33 cellular contexts compared by ENCODE assay signal in genomic region chr10:113241966-113242365, GRCh38.
"Had no signal": no experiment of that assay in that cellular context is flagged by ENCODE, and none has a peak within 500 bp of the region (broad histone marks: within the 10 kb centered on the region; RNA-seq: fewer than 3 reads in every experiment).

No MANE protein-coding gene starts in this region.

- H3K36me3 ChIP-seq: ascending aorta, cardiac muscle cell had no signal

- H3K9me3 ChIP-seq: ascending aorta had no signal

- H3K9me3 Mint-ChIP-seq: activated B cell treated with CpG ODN at 0.5 μM for 24 hours; activated CD4-positive, alpha-beta memory T cell treated with anti-CD3 and anti-CD28 coated beads for 36 hours; activated CD4-positive, alpha-beta T cell treated with anti-CD3 and anti-CD28 coated beads, Interleukin-2, amount 10 ng/mL, durations not matched to agents 24 days and 14 days; activated CD8-positive, alpha-beta T cell treated with anti-CD3 and anti-CD28 coated beads for 36 hours; activated naive CD4-positive, alpha-beta T cell treated with anti-CD3 and anti-CD28 coated beads, Interleukin-2, amount 10 ng/mL, durations not matched to agents 7 days and 5 days; activated naive CD4-positive, alpha-beta T cell treated with anti-CD3 and anti-CD28 coated beads, Interleukin-2, amount 50 U/mL, for 24 hours; activated naive CD8-positive, alpha-beta T cell treated with anti-CD3 and anti-CD28 coated beads, Interleukin-2, amount 10 ng/mL, durations not matched to agents 7 days and 5 days; activated naive CD8-positive, alpha-beta T cell treated with anti-CD3 and anti-CD28 coated beads, Interleukin-2, amount 50 U/mL, for 24 hours; activated T-cell treated with anti-CD3 and anti-CD28 coated beads, Interleukin-2, amount 50 U/mL, for 24 hours; activated T-helper 2 cell treated with anti-CD3 and anti-CD28 coated beads, Interferon-gamma antibody, Interleukin-2, Interleukin-4, amounts not matched to agents 10 μg/mL and 5 μg/mL and 100 μg/mL, durations not matched to agents 14 hours and 24 hours and 36 hours; central memory CD8-positive, alpha-beta T cell; T-helper 1 cell treated with Interleukin-12 subunit alpha and Interleukin-12 subunit beta and Interleukin-4 antibody, amounts not matched to agents 30 μg/mL and 1 μg/mL, for 36 hours; T-helper 2 cell treated with Interferon-gamma antibody and Interleukin-4, amounts not matched to agents 5 μg/mL and 100 μg/mL, for 36 hours had no signal

- H3K4me3 Mint-ChIP-seq: activated B cell treated with CpG ODN at 0.5 μM for 24 hours; activated CD4-positive, alpha-beta memory T cell treated with anti-CD3 and anti-CD28 coated beads for 36 hours; activated CD4-positive, alpha-beta T cell treated with anti-CD3 and anti-CD28 coated beads, Interleukin-2, amount 10 ng/mL, durations not matched to agents 24 days and 14 days; activated CD8-positive, alpha-beta T cell treated with anti-CD3 and anti-CD28 coated beads for 36 hours; activated naive CD4-positive, alpha-beta T cell treated with anti-CD3 and anti-CD28 coated beads, Interleukin-2, amount 10 ng/mL, durations not matched to agents 7 days and 5 days; activated naive CD4-positive, alpha-beta T cell treated with anti-CD3 and anti-CD28 coated beads, Interleukin-2, amount 50 U/mL, for 24 hours; activated naive CD8-positive, alpha-beta T cell; activated naive CD8-positive, alpha-beta T cell treated with anti-CD3 and anti-CD28 coated beads, Interleukin-2, amount 10 ng/mL, durations not matched to agents 7 days and 5 days; activated naive CD8-positive, alpha-beta T cell treated with anti-CD3 and anti-CD28 coated beads, Interleukin-2, amount 50 U/mL, for 24 hours; activated T-cell treated with anti-CD3 and anti-CD28 coated beads, Interleukin-2, amount 50 U/mL, for 24 hours; brain; central memory CD8-positive, alpha-beta T cell; T-helper 1 cell treated with Interleukin-12 subunit alpha and Interleukin-12 subunit beta and Interleukin-4 antibody, amounts not matched to agents 30 μg/mL and 1 μg/mL, for 36 hours; T-helper 2 cell treated with Interferon-gamma antibody and Interleukin-4, amounts not matched to agents 5 μg/mL and 100 μg/mL, for 36 hours had no signal

- H3K27me3 ChIP-seq: ascending aorta, cardiac muscle cell had no signal

- DNase-seq: activated B cell treated with CpG ODN at 0.5 μM for 24 hours; activated CD4-positive, alpha-beta memory T cell treated with anti-CD3 and anti-CD28 coated beads for 36 hours; activated CD4-positive, alpha-beta T cell treated with anti-CD3 and anti-CD28 coated beads for 4 hours; activated CD4-positive, alpha-beta T cell treated with anti-CD3 and anti-CD28 coated beads, Interleukin-2, amount 10 ng/mL, durations not matched to agents 24 days and 14 days; activated CD4-positive, alpha-beta T cell treated with anti-CD3 and anti-CD28 coated beads, Interleukin-2, amount 50 U/mL, for 1 hour; activated CD4-positive, alpha-beta T cell treated with anti-CD3 and anti-CD28 coated beads, Interleukin-2, amount 50 U/mL, for 4 hours; activated CD4-positive, CD25-positive, alpha-beta regulatory T cell treated with anti-CD3 and anti-CD28 coated beads, Interleukin-2, amount 50 U/mL, for 72 hours; activated CD8-positive, alpha-beta memory T cell treated with anti-CD3 and anti-CD28 coated beads, Interleukin-2, amount 50 U/mL, for 4 hours; activated CD8-positive, alpha-beta T cell treated with anti-CD3 and anti-CD28 coated beads for 36 hours; activated effector memory CD4-positive, alpha-beta T cell treated with Interleukin-2 at 50 U/mL for 16 hours; activated gamma-delta T cell; activated naive CD4-positive, alpha-beta T cell treated with anti-CD3 and anti-CD28 coated beads, Interleukin-2, amount 10 ng/mL, durations not matched to agents 7 days and 5 days; activated naive CD4-positive, alpha-beta T cell treated with Interleukin-2 at 50 U/mL for 16 hours; activated naive CD8-positive, alpha-beta T cell treated with anti-CD3 and anti-CD28 coated beads, Interleukin-2, amount 10 ng/mL, durations not matched to agents 7 days and 5 days; activated naive CD8-positive, alpha-beta T cell treated with anti-CD3 and anti-CD28 coated beads, Interleukin-2, amount 50 U/mL, for 24 hours; activated T-cell treated with anti-CD3 and anti-CD28 coated beads, Interleukin-2, amount 50 U/mL, for 24 hours; activated T-cell treated with anti-CD3 and anti-CD28 coated beads, Interleukin-2, amount 50 U/mL, for 48 hours; amygdala; anterior cingulate cortex; caudate nucleus; cerebellar nuclear complex; T-helper 2 cell; T-helper 9 cell had no signal

- ATAC-seq: activated CD8-positive, alpha-beta T cell treated with anti-CD3 and anti-CD28 coated beads for 36 hours; activated naive CD8-positive, alpha-beta T cell treated with anti-CD3 and anti-CD28 coated beads, Interleukin-2, amount 50 U/mL, for 24 hours had no signal

- H3K27ac Mint-ChIP-seq: activated B cell treated with CpG ODN at 0.5 μM for 24 hours; activated CD4-positive, alpha-beta memory T cell treated with anti-CD3 and anti-CD28 coated beads for 36 hours; activated CD4-positive, alpha-beta T cell treated with anti-CD3 and anti-CD28 coated beads, Interleukin-2, amount 10 ng/mL, durations not matched to agents 24 days and 14 days; activated CD8-positive, alpha-beta T cell treated with anti-CD3 and anti-CD28 coated beads for 36 hours; activated naive CD4-positive, alpha-beta T cell treated with anti-CD3 and anti-CD28 coated beads, Interleukin-2, amount 10 ng/mL, durations not matched to agents 7 days and 5 days; activated naive CD4-positive, alpha-beta T cell treated with anti-CD3 and anti-CD28 coated beads, Interleukin-2, amount 50 U/mL, for 24 hours; activated naive CD8-positive, alpha-beta T cell; activated naive CD8-positive, alpha-beta T cell treated with anti-CD3 and anti-CD28 coated beads, Interleukin-2, amount 10 ng/mL, durations not matched to agents 7 days and 5 days; activated naive CD8-positive, alpha-beta T cell treated with anti-CD3 and anti-CD28 coated beads, Interleukin-2, amount 50 U/mL, for 24 hours; activated T-cell treated with anti-CD3 and anti-CD28 coated beads, Interleukin-2, amount 50 U/mL, for 24 hours; activated T-helper 2 cell treated with anti-CD3 and anti-CD28 coated beads, Interferon-gamma antibody, Interleukin-2, Interleukin-4, amounts not matched to agents 10 μg/mL and 5 μg/mL and 100 μg/mL, durations not matched to agents 14 hours and 24 hours and 36 hours; brain; T-helper 1 cell treated with Interleukin-12 subunit alpha and Interleukin-12 subunit beta and Interleukin-4 antibody, amounts not matched to agents 30 μg/mL and 1 μg/mL, for 36 hours; T-helper 2 cell treated with Interferon-gamma antibody and Interleukin-4, amounts not matched to agents 5 μg/mL and 100 μg/mL, for 36 hours had no signal

- H3K4me1 ChIP-seq: ascending aorta had no signal

- H3K4me1 Mint-ChIP-seq: activated B cell treated with CpG ODN at 0.5 μM for 24 hours; activated CD4-positive, alpha-beta T cell treated with anti-CD3 and anti-CD28 coated beads, Interleukin-2, amount 10 ng/mL, durations not matched to agents 24 days and 14 days; activated naive CD4-positive, alpha-beta T cell treated with anti-CD3 and anti-CD28 coated beads, Interleukin-2, amount 10 ng/mL, durations not matched to agents 7 days and 5 days; activated naive CD8-positive, alpha-beta T cell treated with anti-CD3 and anti-CD28 coated beads, Interleukin-2, amount 50 U/mL, for 24 hours; central memory CD8-positive, alpha-beta T cell had no signal

- H3K4me3 ChIP-seq: ascending aorta, cardiac muscle cell had no signal

- H3K27ac ChIP-seq: ascending aorta, cardiac muscle cell, VCaP had no signal

- H3K36me3 Mint-ChIP-seq: activated CD4-positive, alpha-beta memory T cell treated with anti-CD3 and anti-CD28 coated beads for 36 hours; activated naive CD4-positive, alpha-beta T cell treated with anti-CD3 and anti-CD28 coated beads, Interleukin-2, amount 10 ng/mL, durations not matched to agents 7 days and 5 days; activated naive CD4-positive, alpha-beta T cell treated with anti-CD3 and anti-CD28 coated beads, Interleukin-2, amount 50 U/mL, for 24 hours; activated naive CD8-positive, alpha-beta T cell treated with anti-CD3 and anti-CD28 coated beads, Interleukin-2, amount 10 ng/mL, durations not matched to agents 7 days and 5 days; brain had no signal
